In genomic region chr19:46017095-46017429, GRCh38 we compare ENCODE assay signal across 10 cellular contexts. TPM values are rescaled to one million over a fixed set of nuclear protein-coding genes. Genes with fewer than 3 reads are reported as not detected.
DNase-seq lines count a peak whose midpoint lies in the region; FAIRE-seq and TF ChIP-seq lines count a peak whose summit lies in the region.
"Had no signal": no experiment of that assay in that cellular context is flagged by ENCODE, and none has a peak within 500 bp of the region (broad histone marks: within the 10 kb centered on the region; RNA-seq: fewer than 3 reads in every experiment).

No MANE protein-coding gene starts in this region.

- H3K4me1 ChIP-seq in right atrium auricular region (peaks cover 0 to 25% of the 10 kb centered on the region in 2 donors), suprapubic skin (peaks cover 51% of the 10 kb centered on the region)

- CTCF ChIA-PET in RWPE1 (lab: Yijun Ruan, JAX) = interaction anchor here (0.5 to 1.5 kb wide), 13 partner anchors 9 to 469 kb away, joined by 3 to 11 read pairs (median 4); no protein-coding TSS in a partner anchor

- no peaks in the 10 kb centered on the region for H3K9me3 Mint-ChIP-seq in activated naive CD4-positive, alpha-beta T cell treated with anti-CD3 and anti-CD28 coated beads, Interleukin-2, amount 50 U/mL, for 24 hours

- no peak for TF ChIP-seq POLR2A in suprapubic skin (IDR thresholded peaks at IDR 0.05)

- peaks cover 10% of the 10 kb centered on the region for H3K27me3 Mint-ChIP-seq in activated naive CD4-positive, alpha-beta T cell treated with anti-CD3 and anti-CD28 coated beads, Interleukin-2, amount 50 U/mL, for 24 hours

- H3K27ac ChIP-seq in RWPE1 (peak overlapping the region; percentile 57), right atrium auricular region (no peak overlapping the region), suprapubic skin (no peak overlapping the region)

- no peaks in the 10 kb centered on the region for H3K36me3 ChIP-seq in right atrium auricular region
- H3K36me3 ChIP-seq in suprapubic skin = peaks cover 3% of the 10 kb centered on the region

- DNase-seq in activated naive CD4-positive, alpha-beta T cell (lab: John Stamatoyannopoulos, UW) = no peak
- DNase-seq in RWPE1 (ENCODE audit: low spot score) (no peak), right atrium auricular region (ENCODE audit: low spot score) (no peak), suprapubic skin (ENCODE audit: low spot score in 2 of 2) (no peak), COLO668 (lab: John Stamatoyannopoulos, UW; ENCODE audit: unreplicated experiment) (no peak), SW480 (ENCODE audit: low spot score) (no peak), HTR-8/SVneo (ENCODE audit: insufficient read length, low spot score) (no peak)
- DNase-seq: SHP77 treated with DMSO at 0.1 percent for 48 hours had no signal

- WGBS in suprapubic skin = 48% methylated on average over 7 of the region's 7 CpGs

- H3K4me3 ChIP-seq in right atrium auricular region (no peak overlapping the region), suprapubic skin (peak overlapping the region; percentile 58)

- H3K36me3 Mint-ChIP-seq in activated naive CD4-positive, alpha-beta T cell treated with anti-CD3 and anti-CD28 coated beads, Interleukin-2, amount 50 U/mL, for 24 hours = no peaks in the 10 kb centered on the region

- H3K27me3 ChIP-seq in right atrium auricular region = peaks cover 3 to 4% of the 10 kb centered on the region in 2 donors
- H3K27me3 ChIP-seq in suprapubic skin = peaks cover 32% of the 10 kb centered on the region

- TF ChIP-seq CTCF in RWPE1 (conservative IDR thresholded peaks at IDR 0.05; ENCODE audit: low read depth) = peak; percentile 48
- TF ChIP-seq CTCF in right atrium auricular region (IDR thresholded peaks at IDR 0.05) = peak; percentile 21 to 31
- no peak for TF ChIP-seq CTCF in suprapubic skin (IDR thresholded peaks at IDR 0.05)

- peak overlapping the region; percentile 89 for H3K4me3 Mint-ChIP-seq in activated naive CD4-positive, alpha-beta T cell treated with anti-CD3 and anti-CD28 coated beads, Interleukin-2, amount 50 U/mL, for 24 hours

- TF ChIP-seq EP300 in suprapubic skin (IDR thresholded peaks at IDR 0.05) = no peak

- POLR2A ChIA-PET in RWPE1 (lab: Yijun Ruan, JAX; ENCODE audit: low non-redundant PET) = no interaction called here

- H3K9me3 ChIP-seq in right atrium auricular region (no peaks in the 10 kb centered on the region), suprapubic skin (no peaks in the 10 kb centered on the region)

- H3K4me1 Mint-ChIP-seq in activated naive CD4-positive, alpha-beta T cell treated with anti-CD3 and anti-CD28 coated beads, Interleukin-2, amount 50 U/mL, for 24 hours = peaks cover 21% of the 10 kb centered on the region

- FAIRE-seq in HTR-8/SVneo (lab: Jason Lieb, UNC) = no peak
- FAIRE-seq: H1 had no signal

- H3K27ac Mint-ChIP-seq in activated naive CD4-positive, alpha-beta T cell treated with anti-CD3 and anti-CD28 coated beads, Interleukin-2, amount 50 U/mL, for 24 hours = no peak overlapping the region

RNA-seq across cellular contexts. Expression of gene PGLYRP1, which starts 5.8 kb away (rescaled TPM):
- total RNA-seq in right atrium auricular region = not detected
- total RNA-seq in suprapubic skin = not detected
- total RNA-seq: H1 had no signal

RNA-seq across cellular contexts. Expression of gene CCDC61, which starts 21.8 kb away (rescaled TPM):
- total RNA-seq in right atrium auricular region (1 to 10 TPM; 5.3 to 7.8 TPM), suprapubic skin (10 to 100 TPM in 1 of 4 donors, 1 to 10 TPM in 3; 8.4 to 14.6 (median 9.5) TPM)

RNA-seq across cellular contexts. Expression of gene IGFL4, which starts 23.7 kb away (rescaled TPM):
- not detected for total RNA-seq in right atrium auricular region
- 10 to 100 TPM in 1 of 4 donors, 1 to 10 TPM in 3; 1.4 to 10.6 (median 5.5) TPM for total RNA-seq in suprapubic skin

RNA-seq across cellular contexts. Expression of gene NOVA2, which starts 43.4 kb away (rescaled TPM):
- total RNA-seq in right atrium auricular region (1 to 10 TPM; 1.5 to 3.9 TPM), suprapubic skin (under 1 TPM; 0.21 to 0.97 (median 0.55) TPM)

Comparison
In these comparisons a context has a peak if more than half of its experiments do, and no peak if none do; other contexts are left out.
1. CTCF ChIP-seq: peak in RWPE1 (single experiment) and right atrium auricular region (2 of 2); none in suprapubic skin (0 of 2).